1 cellular context compared by ENCODE assay signal in genomic region chr3:49929333-49930240, GRCh38.
A peak's percentile ranks its signal among the peaks of the same experiment; 100 is the strongest.
TF ChIP-seq lines count a peak whose summit lies in the region.

Gene MON1A, minus strand, starts transcription at chr3:49929811. Its CDS starts 16,465 bp downstream, at chr3:49913346.

TF ChIP-seq in HepG2, 621 proteins besides CTCF, POLR2A, EP300 and RAD21 (continued from another document and continues in another):
- TF ChIP-seq ZNF503 (CRISPR knock-in tag; IDR thresholded peaks at IDR 0.05) (peak; percentile 72; the same call in 1 of the 2 replicates), ZIK1 (CRISPR knock-in tag; IDR thresholded peaks at IDR 0.05; ENCODE audit: borderline replicate concordance, low read depth) (peak; percentile 42; the same call in 1 of the 2 replicates), ZNF24 (IDR thresholded peaks at IDR 0.05) (no peak), TBX2 (CRISPR knock-in tag; IDR thresholded peaks at IDR 0.05; ENCODE audit: borderline replicate concordance) (peak; percentile 84; the same call in 1 of the 2 replicates), ZMYM4 (CRISPR knock-in tag; IDR thresholded peaks at IDR 0.05) (no peak), ZNF777 (CRISPR knock-in tag; IDR thresholded peaks at IDR 0.05) (no peak), CEBPZ (IDR thresholded peaks at IDR 0.05; ENCODE audit: low read length) (no peak), FOXO1 (CRISPR knock-in tag; IDR thresholded peaks at IDR 0.05) (0 out of 2 replicates have a peak, but pooled peaks have one; percentile 4), CEBPB (IDR thresholded peaks at IDR 0.05; ENCODE audit: borderline replicate concordance, low read depth, low read length) (peak; percentile 87), ADNP (CRISPR knock-in tag; IDR thresholded peaks at IDR 0.05) (no peak), ZC3H13 (CRISPR knock-in tag; IDR thresholded peaks at IDR 0.05) (0 out of 2 replicates have a peak, but pooled peaks have one; percentile 15), SIX1 (CRISPR knock-in tag; IDR thresholded peaks at IDR 0.05; ENCODE audit: borderline replicate concordance) (no peak), ZNF30 (CRISPR knock-in tag; IDR thresholded peaks at IDR 0.05) (no peak), U2AF1 (optimal IDR thresholded peaks at IDR 0.05; ENCODE audit: low read depth, low read length) (peak; percentile 81), CBX1 (IDR thresholded peaks at IDR 0.05; ENCODE audit: low read depth) (peak; percentile 54), PLRG1 (conservative IDR thresholded peaks at IDR 0.05) (no peak), TBP (CRISPR knock-in tag; IDR thresholded peaks at IDR 0.05) (0 out of 2 replicates have a peak, but pooled peaks have one; percentile 22), SNAI1 (CRISPR knock-in tag; IDR thresholded peaks at IDR 0.05; ENCODE audit: borderline replicate concordance) (no peak; the same call in 1 of the 2 replicates), TERF1 (CRISPR knock-in tag; IDR thresholded peaks at IDR 0.05) (no peak), SSRP1 (CRISPR knock-in tag; IDR thresholded peaks at IDR 0.05) (no peak), RBM39 (IDR thresholded peaks at IDR 0.05; ENCODE audit: low read depth, low read length, poor library complexity, severe bottlenecking) (no peak), ZNF335 (CRISPR knock-in tag; IDR thresholded peaks at IDR 0.05) (peak; percentile 91), ZBTB7A (CRISPR knock-in tag; IDR thresholded peaks at IDR 0.05) (no peak), JUND (CRISPR knock-in tag; IDR thresholded peaks at IDR 0.05) (peak; percentile 18; the same call in 1 of the 2 replicates), HMGXB4 (CRISPR knock-in tag; IDR thresholded peaks at IDR 0.05; ENCODE audit: borderline replicate concordance in 1 of 2, low read depth in 1 of 2) (peak; percentile 73 to 82; a peak in 3 of 4 replicates), SKI (IDR thresholded peaks at IDR 0.05; ENCODE audit: partially characterized antibody) (peak; percentile 89), THAP7 (CRISPR knock-in tag; IDR thresholded peaks at IDR 0.05) (0 out of 2 replicates have a peak, but pooled peaks have one; percentile 53)
- TF ChIP-seq, protein P1, sequence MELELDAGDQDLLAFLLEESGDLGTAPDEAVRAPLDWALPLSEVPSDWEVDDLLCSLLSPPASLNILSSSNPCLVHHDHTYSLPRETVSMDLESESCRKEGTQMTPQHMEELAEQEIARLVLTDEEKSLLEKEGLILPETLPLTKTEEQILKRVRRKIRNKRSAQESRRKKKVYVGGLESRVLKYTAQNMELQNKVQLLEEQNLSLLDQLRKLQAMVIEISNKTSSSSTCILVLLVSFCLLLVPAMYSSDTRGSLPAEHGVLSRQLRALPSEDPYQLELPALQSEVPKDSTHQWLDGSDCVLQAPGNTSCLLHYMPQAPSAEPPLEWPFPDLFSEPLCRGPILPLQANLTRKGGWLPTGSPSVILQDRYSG (CRISPR knock-in tag; IDR thresholded peaks at IDR 0.05): no peak
- TF ChIP-seq, protein P2, sequence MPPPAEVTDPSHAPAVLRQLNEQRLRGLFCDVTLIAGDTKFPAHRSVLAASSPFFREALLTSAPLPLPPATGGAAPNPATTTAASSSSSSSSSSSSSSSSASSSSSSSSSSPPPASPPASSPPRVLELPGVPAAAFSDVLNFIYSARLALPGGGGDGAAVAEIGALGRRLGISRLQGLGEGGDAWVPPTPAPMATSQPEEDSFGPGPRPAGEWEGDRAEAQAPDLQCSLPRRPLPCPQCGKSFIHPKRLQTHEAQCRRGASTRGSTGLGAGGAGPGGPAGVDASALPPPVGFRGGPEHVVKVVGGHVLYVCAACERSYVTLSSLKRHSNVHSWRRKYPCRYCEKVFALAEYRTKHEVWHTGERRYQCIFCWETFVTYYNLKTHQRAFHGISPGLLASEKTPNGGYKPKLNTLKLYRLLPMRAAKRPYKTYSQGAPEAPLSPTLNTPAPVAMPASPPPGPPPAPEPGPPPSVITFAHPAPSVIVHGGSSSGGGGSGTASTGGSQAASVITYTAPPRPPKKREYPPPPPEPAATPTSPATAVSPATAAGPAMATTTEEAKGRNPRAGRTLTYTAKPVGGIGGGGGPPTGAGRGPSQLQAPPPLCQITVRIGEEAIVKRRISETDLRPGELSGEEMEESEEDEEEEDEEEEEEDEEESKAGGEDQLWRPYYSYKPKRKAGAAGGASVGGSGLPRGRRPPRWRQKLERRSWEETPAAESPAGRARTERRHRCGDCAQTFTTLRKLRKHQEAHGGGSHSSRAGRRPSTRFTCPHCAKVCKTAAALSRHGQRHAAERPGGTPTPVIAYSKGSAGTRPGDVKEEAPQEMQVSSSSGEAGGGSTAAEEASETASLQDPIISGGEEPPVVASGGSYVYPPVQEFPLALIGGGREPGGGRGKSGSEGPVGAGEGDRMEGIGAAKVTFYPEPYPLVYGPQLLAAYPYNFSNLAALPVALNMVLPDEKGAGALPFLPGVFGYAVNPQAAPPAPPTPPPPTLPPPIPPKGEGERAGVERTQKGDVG (CRISPR knock-in tag; IDR thresholded peaks at IDR 0.05; ENCODE audit: borderline replicate concordance): no peak; the same call in 1 of the 2 replicates
- TF ChIP-seq, protein P3, sequence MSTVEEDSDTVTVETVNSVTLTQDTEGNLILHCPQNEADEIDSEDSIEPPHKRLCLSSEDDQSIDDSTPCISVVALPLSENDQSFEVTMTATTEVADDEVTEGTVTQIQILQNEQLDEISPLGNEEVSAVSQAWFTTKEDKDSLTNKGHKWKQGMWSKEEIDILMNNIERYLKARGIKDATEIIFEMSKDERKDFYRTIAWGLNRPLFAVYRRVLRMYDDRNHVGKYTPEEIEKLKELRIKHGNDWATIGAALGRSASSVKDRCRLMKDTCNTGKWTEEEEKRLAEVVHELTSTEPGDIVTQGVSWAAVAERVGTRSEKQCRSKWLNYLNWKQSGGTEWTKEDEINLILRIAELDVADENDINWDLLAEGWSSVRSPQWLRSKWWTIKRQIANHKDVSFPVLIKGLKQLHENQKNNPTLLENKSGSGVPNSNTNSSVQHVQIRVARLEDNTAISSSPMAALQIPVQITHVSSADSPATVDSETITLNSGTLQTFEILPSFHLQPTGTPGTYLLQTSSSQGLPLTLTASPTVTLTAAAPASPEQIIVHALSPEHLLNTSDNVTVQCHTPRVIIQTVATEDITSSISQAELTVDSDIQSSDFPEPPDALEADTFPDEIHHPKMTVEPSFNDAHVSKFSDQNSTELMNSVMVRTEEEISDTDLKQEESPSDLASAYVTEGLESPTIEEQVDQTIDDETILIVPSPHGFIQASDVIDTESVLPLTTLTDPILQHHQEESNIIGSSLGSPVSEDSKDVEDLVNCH (CRISPR knock-in tag; IDR thresholded peaks at IDR 0.05): no peak
- TF ChIP-seq, protein P4, sequence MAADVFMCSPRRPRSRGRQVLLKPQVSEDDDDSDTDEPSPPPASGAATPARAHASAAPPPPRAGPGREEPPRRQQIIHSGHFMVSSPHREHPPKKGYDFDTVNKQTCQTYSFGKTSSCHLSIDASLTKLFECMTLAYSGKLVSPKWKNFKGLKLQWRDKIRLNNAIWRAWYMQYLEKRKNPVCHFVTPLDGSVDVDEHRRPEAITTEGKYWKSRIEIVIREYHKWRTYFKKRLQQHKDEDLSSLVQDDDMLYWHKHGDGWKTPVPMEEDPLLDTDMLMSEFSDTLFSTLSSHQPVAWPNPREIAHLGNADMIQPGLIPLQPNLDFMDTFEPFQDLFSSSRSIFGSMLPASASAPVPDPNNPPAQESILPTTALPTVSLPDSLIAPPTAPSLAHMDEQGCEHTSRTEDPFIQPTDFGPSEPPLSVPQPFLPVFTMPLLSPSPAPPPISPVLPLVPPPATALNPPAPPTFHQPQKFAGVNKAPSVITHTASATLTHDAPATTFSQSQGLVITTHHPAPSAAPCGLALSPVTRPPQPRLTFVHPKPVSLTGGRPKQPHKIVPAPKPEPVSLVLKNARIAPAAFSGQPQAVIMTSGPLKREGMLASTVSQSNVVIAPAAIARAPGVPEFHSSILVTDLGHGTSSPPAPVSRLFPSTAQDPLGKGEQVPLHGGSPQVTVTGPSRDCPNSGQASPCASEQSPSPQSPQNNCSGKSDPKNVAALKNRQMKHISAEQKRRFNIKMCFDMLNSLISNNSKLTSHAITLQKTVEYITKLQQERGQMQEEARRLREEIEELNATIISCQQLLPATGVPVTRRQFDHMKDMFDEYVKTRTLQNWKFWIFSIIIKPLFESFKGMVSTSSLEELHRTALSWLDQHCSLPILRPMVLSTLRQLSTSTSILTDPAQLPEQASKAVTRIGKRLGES (CRISPR knock-in tag; IDR thresholded peaks at IDR 0.05; ENCODE audit: borderline replicate concordance): no peak
- TF ChIP-seq, protein P5, sequence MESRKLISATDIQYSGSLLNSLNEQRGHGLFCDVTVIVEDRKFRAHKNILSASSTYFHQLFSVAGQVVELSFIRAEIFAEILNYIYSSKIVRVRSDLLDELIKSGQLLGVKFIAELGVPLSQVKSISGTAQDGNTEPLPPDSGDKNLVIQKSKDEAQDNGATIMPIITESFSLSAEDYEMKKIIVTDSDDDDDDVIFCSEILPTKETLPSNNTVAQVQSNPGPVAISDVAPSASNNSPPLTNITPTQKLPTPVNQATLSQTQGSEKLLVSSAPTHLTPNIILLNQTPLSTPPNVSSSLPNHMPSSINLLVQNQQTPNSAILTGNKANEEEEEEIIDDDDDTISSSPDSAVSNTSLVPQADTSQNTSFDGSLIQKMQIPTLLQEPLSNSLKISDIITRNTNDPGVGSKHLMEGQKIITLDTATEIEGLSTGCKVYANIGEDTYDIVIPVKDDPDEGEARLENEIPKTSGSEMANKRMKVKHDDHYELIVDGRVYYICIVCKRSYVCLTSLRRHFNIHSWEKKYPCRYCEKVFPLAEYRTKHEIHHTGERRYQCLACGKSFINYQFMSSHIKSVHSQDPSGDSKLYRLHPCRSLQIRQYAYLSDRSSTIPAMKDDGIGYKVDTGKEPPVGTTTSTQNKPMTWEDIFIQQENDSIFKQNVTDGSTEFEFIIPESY (CRISPR knock-in tag; IDR thresholded peaks at IDR 0.05): 0 out of 2 replicates have a peak, but pooled peaks have one; percentile 7
- TF ChIP-seq, protein P6, sequence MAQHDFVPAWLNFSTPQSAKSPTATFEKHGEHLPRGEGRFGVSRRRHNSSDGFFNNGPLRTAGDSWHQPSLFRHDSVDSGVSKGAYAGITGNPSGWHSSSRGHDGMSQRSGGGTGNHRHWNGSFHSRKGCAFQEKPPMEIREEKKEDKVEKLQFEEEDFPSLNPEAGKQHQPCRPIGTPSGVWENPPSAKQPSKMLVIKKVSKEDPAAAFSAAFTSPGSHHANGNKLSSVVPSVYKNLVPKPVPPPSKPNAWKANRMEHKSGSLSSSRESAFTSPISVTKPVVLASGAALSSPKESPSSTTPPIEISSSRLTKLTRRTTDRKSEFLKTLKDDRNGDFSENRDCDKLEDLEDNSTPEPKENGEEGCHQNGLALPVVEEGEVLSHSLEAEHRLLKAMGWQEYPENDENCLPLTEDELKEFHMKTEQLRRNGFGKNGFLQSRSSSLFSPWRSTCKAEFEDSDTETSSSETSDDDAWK (CRISPR knock-in tag; IDR thresholded peaks at IDR 0.05): no peak
